29 cellular contexts compared by ENCODE assay signal in the genomic region with DNA sequence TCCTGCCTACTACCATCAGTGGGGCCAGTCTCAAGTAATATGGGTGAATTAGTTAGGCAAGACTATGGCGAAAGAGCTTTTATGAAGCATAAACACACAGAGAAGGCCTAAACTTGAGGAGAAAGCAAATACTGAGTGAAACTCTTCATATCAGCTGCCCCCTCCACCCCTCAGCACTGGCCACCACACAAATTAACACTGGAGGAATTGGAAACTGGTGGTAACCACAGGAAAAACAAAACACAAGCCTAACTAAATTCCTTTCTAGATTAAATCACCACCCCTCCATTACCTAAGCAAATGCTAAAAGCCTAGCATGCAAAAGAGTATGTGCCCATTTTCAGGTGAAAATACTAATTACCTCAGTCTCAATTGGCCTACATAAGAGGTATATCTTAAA.
A peak's percentile ranks its signal among the peaks of the same experiment; 100 is the strongest.
DNase-seq lines count a peak whose midpoint lies in the region; ATAC-seq, FAIRE-seq and TF ChIP-seq lines count a peak whose summit lies in the region.
"Had no signal": no experiment of that assay in that cellular context is flagged by ENCODE, and none has a peak within 500 bp of the region (broad histone marks: within the 10 kb centered on the region; RNA-seq: fewer than 3 reads in every experiment).

No MANE protein-coding gene starts in this region.

- H3K27me3 Mint-ChIP-seq in osteocyte (ENCODE audit: unreplicated experiment) = no peaks in the 10 kb centered on the region
- H3K27me3 Mint-ChIP-seq: activated naive CD4-positive, alpha-beta T cell treated with anti-CD3 and anti-CD28 coated beads, Interleukin-2, amount 10 ng/mL, durations not matched to agents 7 days and 5 days had no signal

- H3K4me3 ChIP-seq in astrocyte of the cerebellum (ENCODE audit: low read depth, low read length) (no peak overlapping the region), lower lobe of right lung (no peak overlapping the region), kidney (ENCODE audit: low read length in 2 of 2) (no peak overlapping the region)
- H3K4me3 ChIP-seq: dorsolateral prefrontal cortex, pancreas, right atrium auricular region, testis had no signal

- H3K4me3 Mint-ChIP-seq in osteocyte (ENCODE audit: unreplicated experiment) = no peak overlapping the region
- H3K4me3 Mint-ChIP-seq: activated naive CD4-positive, alpha-beta T cell treated with anti-CD3 and anti-CD28 coated beads, Interleukin-2, amount 10 ng/mL, durations not matched to agents 7 days and 5 days; activated T-cell treated with anti-CD3 and anti-CD28 coated beads, Interleukin-2, amount 50 U/mL, for 72 hours; CD8-positive, alpha-beta memory T cell; naive thymus-derived CD4-positive, alpha-beta T cell; T-helper 1 cell treated with Interleukin-12 subunit alpha and Interleukin-12 subunit beta and Interleukin-4 antibody, amounts not matched to agents 30 μg/mL and 1 μg/mL, for 36 hours had no signal

- H3K27ac Mint-ChIP-seq in osteocyte (ENCODE audit: unreplicated experiment) = no peak overlapping the region
- H3K27ac Mint-ChIP-seq: activated naive CD4-positive, alpha-beta T cell treated with anti-CD3 and anti-CD28 coated beads, Interleukin-2, amount 10 ng/mL, durations not matched to agents 7 days and 5 days; activated T-cell treated with anti-CD3 and anti-CD28 coated beads, Interleukin-2, amount 50 U/mL, for 72 hours; naive thymus-derived CD4-positive, alpha-beta T cell; T-helper 1 cell treated with Interleukin-12 subunit alpha and Interleukin-12 subunit beta and Interleukin-4 antibody, amounts not matched to agents 30 μg/mL and 1 μg/mL, for 36 hours had no signal

- intact Hi-C loops in lower lobe of right lung (cut with DNase I) (no loop called here), kidney (cut with DNase I) (no loop called here)

- TF ChIP-seq CTCF in astrocyte of the cerebellum (IDR thresholded peaks at IDR 0.05; ENCODE audit: low read depth, low read length, missing control alignments) (no peak), lower lobe of right lung (IDR thresholded peaks at IDR 0.05) (no peak), osteocyte (IDR thresholded peaks at IDR 0.05) (no peak), kidney (IDR thresholded peaks at IDR 0.05; ENCODE audit: borderline replicate concordance, extremely low read depth, insufficient read depth) (no peak)

- H3K9me3 Mint-ChIP-seq in osteocyte (ENCODE audit: unreplicated experiment) = no peaks in the 10 kb centered on the region

- no peaks in the 10 kb centered on the region for H3K4me1 ChIP-seq in lower lobe of right lung
- no peaks in the 10 kb centered on the region for H3K4me1 ChIP-seq in kidney (ENCODE audit: control insufficient read depth in 1 of 2, insufficient read depth in 1 of 2, low read depth in 1 of 2, low read length in 2 of 2)
- H3K4me1 ChIP-seq: pancreas, right atrium auricular region, testis had no signal

- H3K4me1 Mint-ChIP-seq in osteocyte (ENCODE audit: unreplicated experiment) = peaks cover 4% of the 10 kb centered on the region
- H3K4me1 Mint-ChIP-seq: activated naive CD4-positive, alpha-beta T cell treated with anti-CD3 and anti-CD28 coated beads, Interleukin-2, amount 10 ng/mL, durations not matched to agents 7 days and 5 days; CD8-positive, alpha-beta memory T cell; naive thymus-derived CD4-positive, alpha-beta T cell had no signal

- H3K36me3 ChIP-seq in lower lobe of right lung (no peaks in the 10 kb centered on the region), kidney (ENCODE audit: control insufficient read depth in 1 of 2, insufficient read depth in 2 of 2, low read length in 2 of 2) (no peaks in the 10 kb centered on the region)
- H3K36me3 ChIP-seq: pancreas, right atrium auricular region had no signal

- FAIRE-seq in kidney (lab: Jason Lieb, UNC) = no peak
- FAIRE-seq: G401.6 had no signal

- peak; percentile 43 for DNase-seq in H4 (ENCODE audit: low spot score)
- DNase-seq in astrocyte of the cerebellum (ENCODE audit: low read depth) = peak; percentile 8
- peak; percentile 28 for DNase-seq in lower lobe of right lung
- no peak for DNase-seq in osteocyte (ENCODE audit: extremely low spot score, unreplicated experiment)
- no peak for DNase-seq in occipital lobe (lab: John Stamatoyannopoulos, UW)
- DNase-seq in kidney = no peak
- DNase-seq: activated CD4-positive, alpha-beta T cell treated with anti-CD3 and anti-CD28 coated beads for 4 hours; activated naive CD4-positive, alpha-beta T cell treated with anti-CD3 and anti-CD28 coated beads, Interleukin-2, amount 10 ng/mL, durations not matched to agents 7 days and 5 days; activated T-cell treated with anti-CD3 and anti-CD28 coated beads, Interleukin-2, amount 50 U/mL, for 72 hours; anterior cingulate cortex; CD8-positive, alpha-beta memory T cell; central memory CD4-positive, alpha-beta T cell; dorsolateral prefrontal cortex; glutamatergic neuron; Kasumi-1; naive thymus-derived CD4-positive, alpha-beta T cell; NCI-H1092; NCI-H187 treated with DMSO at 0.1 percent for 48 hours; NCI-H526 treated with DMSO at 0.1 percent for 48 hours; pancreas; RPMI8226; stimulated activated CD4-positive, alpha-beta T cell treated with anti-CD3 and anti-CD28 coated beads, Interleukin-12 subunit alpha, Interleukin-12 subunit beta, amount 100 ng/mL, for 4 hours; stimulated activated CD4-positive, alpha-beta T cell treated with anti-CD3 and anti-CD28 coated beads, Interleukin-4, amount 100 ng/mL, for 24 hours; stimulated activated naive CD4-positive, alpha-beta T cell; testis had no signal

- no peaks in the 10 kb centered on the region for H3K27me3 ChIP-seq in lower lobe of right lung (ENCODE audit: low read depth)
- H3K27me3 ChIP-seq: dorsolateral prefrontal cortex, pancreas, right atrium auricular region, testis had no signal

- no peaks in the 10 kb centered on the region for H3K36me3 Mint-ChIP-seq in osteocyte (ENCODE audit: unreplicated experiment)
- H3K36me3 Mint-ChIP-seq: activated naive CD4-positive, alpha-beta T cell treated with anti-CD3 and anti-CD28 coated beads, Interleukin-2, amount 10 ng/mL, durations not matched to agents 7 days and 5 days had no signal

- H3K9me3 ChIP-seq in lower lobe of right lung = peaks cover 5% of the 10 kb centered on the region
- H3K9me3 ChIP-seq in kidney (ENCODE audit: control insufficient read depth in 1 of 2, low read length in 2 of 2) = no peaks in the 10 kb centered on the region
- H3K9me3 ChIP-seq: pancreas, right atrium auricular region, testis had no signal

- H3K27ac ChIP-seq in lower lobe of right lung (no peak overlapping the region), kidney (ENCODE audit: low read depth in 2 of 2, low read length in 2 of 2) (no peak overlapping the region)
- H3K27ac ChIP-seq: pancreas, right atrium auricular region, testis had no signal

- in situ Hi-C loops in astrocyte of the cerebellum (cut with HindIII; ENCODE audit: low sequenced_read_pairs) = no loop called here

- no peak overlapping the region for H3K9ac ChIP-seq in kidney (ENCODE audit: low read length in 2 of 2)

- peak; percentile 76 to 77 for ATAC-seq in lower lobe of right lung
- no peak for ATAC-seq in HG02970 (IDR thresholded peaks at IDR 0.05; ENCODE audit: low FRiP score, unreplicated experiment)
- ATAC-seq: activated T-cell treated with anti-CD3 and anti-CD28 coated beads, Interleukin-2, amount 50 U/mL, for 72 hours; naive thymus-derived CD4-positive, alpha-beta T cell; pancreas had no signal

Comparison
In these comparisons a context has a peak if more than half of its experiments do, and no peak if none do; other contexts are left out.
1. DNase-seq: peak in H4 (single experiment), astrocyte of the cerebellum (single experiment) and lower lobe of right lung (single experiment); none in osteocyte (single experiment), occipital lobe (single experiment) and kidney (single experiment).